In the genomic region with DNA sequence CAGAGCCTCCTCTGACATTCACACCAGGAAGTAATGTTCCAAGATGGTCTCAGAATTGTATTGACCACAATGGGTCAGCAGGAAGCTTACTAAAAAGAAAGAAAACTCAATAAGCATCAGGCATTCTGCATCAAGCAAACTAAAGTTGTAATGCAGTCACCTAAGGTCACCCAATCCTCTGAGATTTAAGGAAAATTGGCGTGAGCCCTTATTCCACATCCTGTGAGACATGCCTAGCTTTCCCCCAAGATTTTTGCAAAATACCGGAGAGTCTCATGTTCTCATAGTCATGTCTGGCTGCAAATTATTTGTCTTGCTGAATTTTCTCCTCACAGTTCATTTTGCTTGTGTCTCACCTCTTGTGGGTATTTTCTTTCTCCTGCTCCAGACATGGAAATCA, we compare ENCODE assay signal across 19 cellular contexts.
DNase-seq lines count a peak whose midpoint lies in the region; ATAC-seq and TF ChIP-seq lines count a peak whose summit lies in the region.
"Had no signal": no experiment of that assay in that cellular context is flagged by ENCODE, and none has a peak within 500 bp of the region (broad histone marks: within the 10 kb centered on the region; RNA-seq: fewer than 3 reads in every experiment).

No MANE protein-coding gene starts in this region.

- BruUV-seq in PC-9 (replicated peaks; lab: Mats Ljungman, UMichigan): no TSS peak

- H3F3A ChIP-seq in PC-9 (ENCODE audit: insufficient read depth, low read depth): no peaks in the 10 kb centered on the region

- no peak for ATAC-seq in HG02678 (IDR thresholded peaks at IDR 0.05; ENCODE audit: unreplicated experiment)
- no peak for ATAC-seq in GM21390 (IDR thresholded peaks at IDR 0.05; ENCODE audit: unreplicated experiment)
- ATAC-seq in HG02852 (IDR thresholded peaks at IDR 0.05; ENCODE audit: unreplicated experiment): no peak
- ATAC-seq: GM12878, GM23338, HCT116 had no signal

- no peak overlapping the region for H3K27ac ChIP-seq in PC-9
- H3K27ac ChIP-seq: C4-2B had no signal

- H3K79me2 ChIP-seq in PC-9 (ENCODE audit: low read depth): no peaks in the 10 kb centered on the region

- H3K4me3 ChIP-seq in PC-9: no peak overlapping the region
- no peak overlapping the region for H3K4me3 ChIP-seq in astrocyte of the spinal cord (ENCODE audit: low read depth, low read length)
- H3K4me3 ChIP-seq: GM12878, GM23338 had no signal

- in situ Hi-C loops in astrocyte of the spinal cord (cut with HindIII; ENCODE audit: low sequenced_read_pairs): no loop called here

- TF ChIP-seq CTCF in PC-9 (conservative IDR thresholded peaks at IDR 0.05) (no peak), astrocyte of the spinal cord (IDR thresholded peaks at IDR 0.05; ENCODE audit: low read depth, low read length) (no peak)

- no peaks in the 10 kb centered on the region for H4K20me1 ChIP-seq in PC-9 (ENCODE audit: insufficient read depth)

- H3K4me2 ChIP-seq in PC-9: no peak overlapping the region
- H3K4me2 ChIP-seq: GM23338 had no signal

- H3K9me2 ChIP-seq in PC-9 (ENCODE audit: insufficient read depth): no peaks in the 10 kb centered on the region; the same call in 1 of the 2 replicates

- H3K9me3 ChIP-seq in PC-9 (ENCODE audit: insufficient read depth, low read depth): no peaks in the 10 kb centered on the region

- H3K4me1 ChIP-seq in PC-9 (replicated peaks; ENCODE audit: insufficient read depth): no peaks in the 10 kb centered on the region

- CTCF ChIA-PET in PC-9 (lab: Charles Lee): no interaction called here

- H3K36me3 ChIP-seq in PC-9 (ENCODE audit: low read depth): no peaks in the 10 kb centered on the region

- no peaks in the 10 kb centered on the region for H3K27me3 ChIP-seq in PC-9 (ENCODE audit: insufficient read depth, low read depth)

- 0 out of 2 replicates have a peak overlapping the region, but pooled peaks have one; percentile 13 for H2AFZ ChIP-seq in PC-9
- H2AFZ ChIP-seq: GM23338 had no signal

- POLR2A ChIA-PET in PC-9 (lab: Charles Lee; ENCODE audit: unreplicated experiment): interaction anchor here (0.7 kb wide), 1 partner anchor 188 kb away, joined by 4 read pairs; no protein-coding TSS in a partner anchor

- intact Hi-C loops in PC-9 (cut with micrococcal nuclease; ENCODE audit: unreplicated experiment): no loop called here

- peak; percentile 43 for DNase-seq in HT1080 (ENCODE audit: low read depth)
- no peak for DNase-seq in PC-9
- DNase-seq in astrocyte of the spinal cord (ENCODE audit: low read depth, low spot score): peak; percentile 20
- DNase-seq: ACHN; AML-193; CD4-positive, alpha-beta T cell; DMS153; DMS79; GF-D8; H7; HFFc6; KG1 had no signal

Comparison
In these comparisons a context has a peak if more than half of its experiments do, and no peak if none do; other contexts are left out.
1. DNase-seq: peak in HT1080 (single experiment) and astrocyte of the spinal cord (single experiment); none in PC-9 (0 of 2).